In genomic region chr15:41933771-41934170, GRCh38 we compare ENCODE assay signal across 9 cellular contexts. TPM values are rescaled to one million over a fixed set of nuclear protein-coding genes. Genes with fewer than 3 reads are reported as not detected.
DNase-seq lines count a peak whose midpoint lies in the region; ATAC-seq and TF ChIP-seq lines count a peak whose summit lies in the region.
"Had no signal": no experiment of that assay in that cellular context is flagged by ENCODE, and none has a peak within 500 bp of the region (broad histone marks: within the 10 kb centered on the region; RNA-seq: fewer than 3 reads in every experiment).

No MANE protein-coding gene starts in this region.

- no peak overlapping the region for H3K4me3 ChIP-seq in left ventricle myocardium inferior
- no peak overlapping the region for H3K4me3 ChIP-seq in suprapubic skin

- DNase-seq in activated CD4-positive, alpha-beta T cell treated with anti-CD3 and anti-CD28 coated beads for 36 hours = peak; percentile 33
- DNase-seq in activated CD4-positive, alpha-beta T cell treated with anti-CD3 and anti-CD28 coated beads for 4 hours = no peak
- DNase-seq in activated CD8-positive, alpha-beta T cell treated with anti-CD3 and anti-CD28 coated beads for 36 hours = no peak
- no peak for DNase-seq in left ventricle myocardium inferior
- DNase-seq in suprapubic skin (ENCODE audit: low spot score in 2 of 2) = no peak
- DNase-seq in glomerular visceral epithelial cell (ENCODE audit: extremely low spot score) = no peak
- DNase-seq: anterior cingulate cortex had no signal

- no peaks in the 10 kb centered on the region for H3K9me3 Mint-ChIP-seq in activated CD4-positive, alpha-beta T cell treated with anti-CD3 and anti-CD28 coated beads for 36 hours (ENCODE audit: low read depth)
- no peaks in the 10 kb centered on the region for H3K9me3 Mint-ChIP-seq in activated CD8-positive, alpha-beta T cell treated with anti-CD3 and anti-CD28 coated beads for 36 hours

- 42% methylated on average over 10 of the region's 10 CpGs for WGBS in suprapubic skin

- H3K27ac Mint-ChIP-seq in activated CD4-positive, alpha-beta T cell treated with anti-CD3 and anti-CD28 coated beads for 36 hours = peak overlapping the region; percentile 100
- H3K27ac Mint-ChIP-seq in activated CD8-positive, alpha-beta T cell treated with anti-CD3 and anti-CD28 coated beads for 36 hours = peak overlapping the region; percentile 97

- H3K36me3 Mint-ChIP-seq in activated CD4-positive, alpha-beta T cell treated with anti-CD3 and anti-CD28 coated beads for 36 hours (ENCODE audit: low read depth) = peaks cover 22% of the 10 kb centered on the region
- H3K36me3 Mint-ChIP-seq in activated CD8-positive, alpha-beta T cell treated with anti-CD3 and anti-CD28 coated beads for 36 hours (ENCODE audit: low read depth) = peaks cover 10% of the 10 kb centered on the region

- no peaks in the 10 kb centered on the region for H3K27me3 ChIP-seq in left ventricle myocardium inferior (ENCODE audit: low read depth)
- no peaks in the 10 kb centered on the region for H3K27me3 ChIP-seq in suprapubic skin

- no peak for TF ChIP-seq EP300 in suprapubic skin (IDR thresholded peaks at IDR 0.05)

- no peak for ATAC-seq in activated CD4-positive, alpha-beta T cell treated with anti-CD3 and anti-CD28 coated beads for 36 hours
- no peak for ATAC-seq in activated CD8-positive, alpha-beta T cell treated with anti-CD3 and anti-CD28 coated beads for 36 hours
- ATAC-seq in HG02763 (IDR thresholded peaks at IDR 0.05; ENCODE audit: unreplicated experiment) (no peak), HG02798 (IDR thresholded peaks at IDR 0.05; ENCODE audit: poor library complexity, unreplicated experiment) (no peak)

- intact Hi-C loops in activated CD4-positive, alpha-beta T cell treated with anti-CD3 and anti-CD28 coated beads for 36 hours (cut with DNase I, micrococcal nuclease) = no loop called here
- intact Hi-C loops in activated CD8-positive, alpha-beta T cell treated with anti-CD3 and anti-CD28 coated beads for 36 hours (cut with micrococcal nuclease) = no loop called here
- intact Hi-C loops in left ventricle myocardium inferior (cut with micrococcal nuclease) = no loop called here

- no peak for TF ChIP-seq CTCF in activated CD8-positive, alpha-beta T cell treated with anti-CD3 and anti-CD28 coated beads for 36 hours (IDR thresholded peaks at IDR 0.05)
- TF ChIP-seq CTCF in left ventricle myocardium inferior (IDR thresholded peaks at IDR 0.05; ENCODE audit: borderline replicate concordance) (no peak), suprapubic skin (IDR thresholded peaks at IDR 0.05) (no peak)

- POLR2A ChIA-PET in activated CD4-positive, alpha-beta T cell treated with anti-CD3 and anti-CD28 coated beads for 36 hours (lab: Charles Lee) = interaction anchor here (0.6 kb wide), 1 partner anchor 1574 kb away, joined by 4 read pairs; no protein-coding TSS in a partner anchor
- POLR2A ChIA-PET in activated CD8-positive, alpha-beta T cell treated with anti-CD3 and anti-CD28 coated beads for 36 hours (lab: Charles Lee) = interaction anchor here (1.0 to 4.4 kb wide), 3 partner anchors 10 to 38 kb away, joined by 4 to 44 read pairs (median 12); partner anchors contain the start of gene EHD4

- no peaks in the 10 kb centered on the region for H3K27me3 Mint-ChIP-seq in activated CD4-positive, alpha-beta T cell treated with anti-CD3 and anti-CD28 coated beads for 36 hours
- no peaks in the 10 kb centered on the region for H3K27me3 Mint-ChIP-seq in activated CD8-positive, alpha-beta T cell treated with anti-CD3 and anti-CD28 coated beads for 36 hours

- no peaks in the 10 kb centered on the region for H3K9me3 ChIP-seq in left ventricle myocardium inferior (replicated peaks)
- H3K9me3 ChIP-seq in suprapubic skin = no peaks in the 10 kb centered on the region

- no peak for TF ChIP-seq POLR2A in suprapubic skin (IDR thresholded peaks at IDR 0.05)

- H3K4me1 ChIP-seq in left ventricle myocardium inferior = peaks cover 100% of the 10 kb centered on the region
- peaks cover 80% of the 10 kb centered on the region for H3K4me1 ChIP-seq in suprapubic skin

- peaks cover 74% of the 10 kb centered on the region for H3K4me1 Mint-ChIP-seq in activated CD4-positive, alpha-beta T cell treated with anti-CD3 and anti-CD28 coated beads for 36 hours
- peaks cover 65% of the 10 kb centered on the region for H3K4me1 Mint-ChIP-seq in activated CD8-positive, alpha-beta T cell treated with anti-CD3 and anti-CD28 coated beads for 36 hours (ENCODE audit: low read depth)

- CTCF ChIA-PET in activated CD4-positive, alpha-beta T cell treated with anti-CD3 and anti-CD28 coated beads for 36 hours (lab: Charles Lee) = interaction anchor here (0.7 to 5.0 kb wide), 5 partner anchors 18 to 1109 kb away, joined by 3 to 43 read pairs (median 3); partner anchors contain the start of gene MAPKBP1
- CTCF ChIA-PET in activated CD8-positive, alpha-beta T cell treated with anti-CD3 and anti-CD28 coated beads for 36 hours (lab: Charles Lee) = interaction anchor here (1.1 to 2.3 kb wide), 3 partner anchors 8 to 55 kb away, joined by 3 to 5 read pairs (median 4); no protein-coding TSS in a partner anchor

- peak overlapping the region; percentile 89 for H3K27ac ChIP-seq in left ventricle myocardium inferior (replicated peaks)
- H3K27ac ChIP-seq in suprapubic skin = peak overlapping the region; percentile 72

- H3K4me3 Mint-ChIP-seq in activated CD4-positive, alpha-beta T cell treated with anti-CD3 and anti-CD28 coated beads for 36 hours = no peak overlapping the region
- H3K4me3 Mint-ChIP-seq in activated CD8-positive, alpha-beta T cell treated with anti-CD3 and anti-CD28 coated beads for 36 hours = no peak overlapping the region

- H3K36me3 ChIP-seq in left ventricle myocardium inferior = peaks cover 5% of the 10 kb centered on the region
- no peaks in the 10 kb centered on the region for H3K36me3 ChIP-seq in suprapubic skin

RNA-seq across cellular contexts. Expression of gene EHD4, which starts 38.6 kb away (rescaled TPM):
- total RNA-seq in activated CD4-positive, alpha-beta T cell treated with anti-CD3 and anti-CD28 coated beads for 36 hours = 10 to 100 TPM; 34.7 to 35.7 TPM
- 10 to 100 TPM; 22.3 to 22.6 TPM for total RNA-seq in activated CD8-positive, alpha-beta T cell treated with anti-CD3 and anti-CD28 coated beads for 36 hours
- 46.4 TPM for total RNA-seq in left ventricle myocardium inferior
- total RNA-seq in suprapubic skin = 10 to 100 TPM; 16.0 to 31.4 (median 20.9) TPM

RNA-seq across cellular contexts. Expression of gene SPTBN5, which starts 39.9 kb away (rescaled TPM):
- total RNA-seq in activated CD4-positive, alpha-beta T cell treated with anti-CD3 and anti-CD28 coated beads for 36 hours = under 1 TPM; 0.46 to 0.51 TPM
- total RNA-seq in activated CD8-positive, alpha-beta T cell treated with anti-CD3 and anti-CD28 coated beads for 36 hours = under 1 TPM; 0.11 to 0.14 TPM
- total RNA-seq in left ventricle myocardium inferior (2.7 TPM), suprapubic skin (1 to 10 TPM; 1.3 to 3.4 (median 2.8) TPM)
